2 cellular contexts compared by ENCODE assay signal in the genomic region with DNA sequence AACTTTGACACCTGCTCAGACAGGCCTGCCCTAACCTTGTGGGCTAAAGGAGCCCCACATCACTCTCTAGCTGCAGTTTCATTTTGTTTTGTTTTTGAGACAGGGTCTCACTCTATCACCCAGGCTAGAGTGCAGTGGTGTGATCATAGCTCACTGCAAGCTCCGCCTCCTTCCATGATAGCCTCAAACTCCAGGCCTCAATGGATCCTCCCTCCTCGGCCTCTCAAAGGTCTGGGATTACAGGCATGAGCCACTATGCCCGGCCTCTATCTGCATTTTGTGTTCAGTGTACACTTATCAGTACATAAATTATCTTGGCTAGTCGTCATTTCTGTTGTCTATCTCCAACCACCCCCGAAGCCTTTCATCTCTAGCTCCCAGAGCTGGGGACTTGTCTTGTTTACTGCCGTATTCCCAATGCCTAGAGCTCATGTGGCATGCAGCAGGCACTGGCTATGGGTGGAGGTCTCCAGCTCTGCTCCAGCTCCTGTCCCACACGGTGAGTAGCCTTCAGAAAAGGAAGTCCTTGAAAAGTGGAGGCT.
A peak's percentile ranks its signal among the peaks of the same experiment; 100 is the strongest.
TF ChIP-seq lines count a peak whose summit lies in the region.

No MANE protein-coding gene starts in this region.

TF ChIP-seq in HEK293, 187 proteins besides CTCF, POLR2A, EP300 and RAD21:
- peak; percentile 62; the same call in 1 of the 2 replicates for TF ChIP-seq TRIM28 (IDR thresholded peaks at IDR 0.05; ENCODE audit: borderline replicate concordance, low read length)
- TF ChIP-seq, protein P1, sequence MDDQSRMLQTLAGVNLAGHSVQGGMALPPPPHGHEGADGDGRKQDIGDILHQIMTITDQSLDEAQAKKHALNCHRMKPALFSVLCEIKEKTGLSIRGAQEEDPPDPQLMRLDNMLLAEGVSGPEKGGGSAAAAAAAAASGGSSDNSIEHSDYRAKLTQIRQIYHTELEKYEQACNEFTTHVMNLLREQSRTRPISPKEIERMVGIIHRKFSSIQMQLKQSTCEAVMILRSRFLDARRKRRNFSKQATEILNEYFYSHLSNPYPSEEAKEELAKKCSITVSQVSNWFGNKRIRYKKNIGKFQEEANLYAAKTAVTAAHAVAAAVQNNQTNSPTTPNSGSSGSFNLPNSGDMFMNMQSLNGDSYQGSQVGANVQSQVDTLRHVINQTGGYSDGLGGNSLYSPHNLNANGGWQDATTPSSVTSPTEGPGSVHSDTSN (CRISPR knock-in tag; IDR thresholded peaks at IDR 0.05) = no peak

TF ChIP-seq in HepG2, 621 proteins besides CTCF, POLR2A, EP300 and RAD21:
- TF ChIP-seq FOXC1 (CRISPR knock-in tag; IDR thresholded peaks at IDR 0.05; ENCODE audit: borderline replicate concordance) (no peak), FIP1L1 (IDR thresholded peaks at IDR 0.05; ENCODE audit: borderline replicate concordance, insufficient read depth, low read depth, low read length) (no peak), ZMYM3 (CRISPR knock-in tag; IDR thresholded peaks at IDR 0.05) (peak; percentile 49), SATB2 (CRISPR knock-in tag; IDR thresholded peaks at IDR 0.05) (no peak), TEAD3 (CRISPR knock-in tag; optimal IDR thresholded peaks at IDR 0.05; ENCODE audit: borderline replicate concordance) (no peak), REL (CRISPR knock-in tag; conservative IDR thresholded peaks at IDR 0.05) (no peak), MAFF (IDR thresholded peaks at IDR 0.05; ENCODE audit: low read depth, low read length) (no peak), ZNF607 (CRISPR knock-in tag; IDR thresholded peaks at IDR 0.05; ENCODE audit: borderline replicate concordance) (no peak), POLR2AphosphoS2 (IDR thresholded peaks at IDR 0.05; ENCODE audit: low read depth, low read length) (no peak), ZMAT3 (CRISPR knock-in tag; conservative IDR thresholded peaks at IDR 0.05) (no peak), ZNF580 (CRISPR knock-in tag; IDR thresholded peaks at IDR 0.05; ENCODE audit: borderline replicate concordance, low read depth) (peak; percentile 42; the same call in 1 of the 2 replicates), ZFP1 (CRISPR knock-in tag; IDR thresholded peaks at IDR 0.05) (no peak), HOXA9 (CRISPR knock-in tag; IDR thresholded peaks at IDR 0.05; ENCODE audit: borderline replicate concordance) (no peak), FOXP4 (CRISPR knock-in tag; IDR thresholded peaks at IDR 0.05) (no peak), ZBTB34 (CRISPR knock-in tag; IDR thresholded peaks at IDR 0.05) (no peak), ZNF770 (CRISPR knock-in tag; IDR thresholded peaks at IDR 0.05) (peak; percentile 96), ZBTB7B (CRISPR knock-in tag; IDR thresholded peaks at IDR 0.05) (no peak), ELF3 (CRISPR knock-in tag; IDR thresholded peaks at IDR 0.05) (peak; percentile 39; the same call in 1 of the 2 replicates), THAP8 (CRISPR knock-in tag; IDR thresholded peaks at IDR 0.05; ENCODE audit: borderline replicate concordance) (no peak), HNF4A (CRISPR knock-in tag; IDR thresholded peaks at IDR 0.05) (no peak), TARDBP (CRISPR knock-in tag; IDR thresholded peaks at IDR 0.05) (no peak), ZNF556 (CRISPR knock-in tag; IDR thresholded peaks at IDR 0.05; ENCODE audit: borderline replicate concordance) (0 out of 2 replicates have a peak, but pooled peaks have one; percentile 21), ZNF572 (CRISPR knock-in tag; IDR thresholded peaks at IDR 0.05) (no peak), SKI (IDR thresholded peaks at IDR 0.05; ENCODE audit: partially characterized antibody) (no peak), ZNF7 (CRISPR knock-in tag; IDR thresholded peaks at IDR 0.05) (no peak), ZNF761 (CRISPR knock-in tag; conservative IDR thresholded peaks at IDR 0.05) (0 out of 2 replicates have a peak, but pooled peaks have one; percentile 37), SIN3A (IDR thresholded peaks at IDR 0.05; ENCODE audit: borderline replicate concordance, low read depth, low read length) (no peak), ASH2L (IDR thresholded peaks at IDR 0.05; ENCODE audit: insufficient read length, low read depth, low read length) (no peak), SPEN (CRISPR knock-in tag; IDR thresholded peaks at IDR 0.05; ENCODE audit: low read depth) (peak; percentile 55; the same call in 1 of the 2 replicates), ZNF343 (CRISPR knock-in tag; IDR thresholded peaks at IDR 0.05) (no peak), ZBTB43 (CRISPR knock-in tag; conservative IDR thresholded peaks at IDR 0.05) (no peak)
- TF ChIP-seq, protein P2, sequence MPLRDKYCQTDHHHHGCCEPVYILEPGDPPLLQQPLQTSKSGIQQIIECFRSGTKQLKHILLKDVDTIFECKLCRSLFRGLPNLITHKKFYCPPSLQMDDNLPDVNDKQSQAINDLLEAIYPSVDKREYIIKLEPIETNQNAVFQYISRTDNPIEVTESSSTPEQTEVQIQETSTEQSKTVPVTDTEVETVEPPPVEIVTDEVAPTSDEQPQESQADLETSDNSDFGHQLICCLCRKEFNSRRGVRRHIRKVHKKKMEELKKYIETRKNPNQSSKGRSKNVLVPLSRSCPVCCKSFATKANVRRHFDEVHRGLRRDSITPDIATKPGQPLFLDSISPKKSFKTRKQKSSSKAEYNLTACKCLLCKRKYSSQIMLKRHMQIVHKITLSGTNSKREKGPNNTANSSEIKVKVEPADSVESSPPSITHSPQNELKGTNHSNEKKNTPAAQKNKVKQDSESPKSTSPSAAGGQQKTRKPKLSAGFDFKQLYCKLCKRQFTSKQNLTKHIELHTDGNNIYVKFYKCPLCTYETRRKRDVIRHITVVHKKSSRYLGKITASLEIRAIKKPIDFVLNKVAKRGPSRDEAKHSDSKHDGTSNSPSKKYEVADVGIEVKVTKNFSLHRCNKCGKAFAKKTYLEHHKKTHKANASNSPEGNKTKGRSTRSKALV (CRISPR knock-in tag; IDR thresholded peaks at IDR 0.05) = no peak
- TF ChIP-seq, protein P3, sequence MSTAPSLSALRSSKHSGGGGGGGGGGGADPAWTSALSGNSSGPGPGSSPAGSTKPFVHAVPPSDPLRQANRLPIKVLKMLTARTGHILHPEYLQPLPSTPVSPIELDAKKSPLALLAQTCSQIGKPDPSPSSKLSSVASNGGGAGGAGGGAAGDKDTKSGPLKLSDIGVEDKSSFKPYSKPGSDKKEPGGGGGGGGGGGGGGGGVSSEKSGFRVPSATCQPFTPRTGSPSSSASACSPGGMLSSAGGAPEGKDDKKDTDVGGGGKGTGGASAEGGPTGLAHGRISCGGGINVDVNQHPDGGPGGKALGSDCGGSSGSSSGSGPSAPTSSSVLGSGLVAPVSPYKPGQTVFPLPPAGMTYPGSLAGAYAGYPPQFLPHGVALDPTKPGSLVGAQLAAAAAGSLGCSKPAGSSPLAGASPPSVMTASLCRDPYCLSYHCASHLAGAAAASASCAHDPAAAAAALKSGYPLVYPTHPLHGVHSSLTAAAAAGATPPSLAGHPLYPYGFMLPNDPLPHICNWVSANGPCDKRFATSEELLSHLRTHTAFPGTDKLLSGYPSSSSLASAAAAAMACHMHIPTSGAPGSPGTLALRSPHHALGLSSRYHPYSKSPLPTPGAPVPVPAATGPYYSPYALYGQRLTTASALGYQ (CRISPR knock-in tag; IDR thresholded peaks at IDR 0.05) = no peak
- TF ChIP-seq, protein P4, sequence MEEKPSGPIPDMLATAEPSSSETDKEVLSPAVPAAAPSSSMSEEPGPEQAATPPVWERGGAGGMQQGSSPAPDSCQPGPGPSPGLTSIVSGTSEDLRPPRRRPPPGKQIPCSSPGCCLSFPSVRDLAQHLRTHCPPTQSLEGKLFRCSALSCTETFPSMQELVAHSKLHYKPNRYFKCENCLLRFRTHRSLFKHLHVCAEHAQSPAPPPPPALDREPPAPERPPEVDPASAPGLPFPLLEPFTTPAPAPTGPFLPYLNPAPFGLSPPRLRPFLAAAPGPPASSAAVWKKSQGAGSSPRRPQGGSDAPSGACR (CRISPR knock-in tag; IDR thresholded peaks at IDR 0.05) = no peak
- TF ChIP-seq, protein P5, sequence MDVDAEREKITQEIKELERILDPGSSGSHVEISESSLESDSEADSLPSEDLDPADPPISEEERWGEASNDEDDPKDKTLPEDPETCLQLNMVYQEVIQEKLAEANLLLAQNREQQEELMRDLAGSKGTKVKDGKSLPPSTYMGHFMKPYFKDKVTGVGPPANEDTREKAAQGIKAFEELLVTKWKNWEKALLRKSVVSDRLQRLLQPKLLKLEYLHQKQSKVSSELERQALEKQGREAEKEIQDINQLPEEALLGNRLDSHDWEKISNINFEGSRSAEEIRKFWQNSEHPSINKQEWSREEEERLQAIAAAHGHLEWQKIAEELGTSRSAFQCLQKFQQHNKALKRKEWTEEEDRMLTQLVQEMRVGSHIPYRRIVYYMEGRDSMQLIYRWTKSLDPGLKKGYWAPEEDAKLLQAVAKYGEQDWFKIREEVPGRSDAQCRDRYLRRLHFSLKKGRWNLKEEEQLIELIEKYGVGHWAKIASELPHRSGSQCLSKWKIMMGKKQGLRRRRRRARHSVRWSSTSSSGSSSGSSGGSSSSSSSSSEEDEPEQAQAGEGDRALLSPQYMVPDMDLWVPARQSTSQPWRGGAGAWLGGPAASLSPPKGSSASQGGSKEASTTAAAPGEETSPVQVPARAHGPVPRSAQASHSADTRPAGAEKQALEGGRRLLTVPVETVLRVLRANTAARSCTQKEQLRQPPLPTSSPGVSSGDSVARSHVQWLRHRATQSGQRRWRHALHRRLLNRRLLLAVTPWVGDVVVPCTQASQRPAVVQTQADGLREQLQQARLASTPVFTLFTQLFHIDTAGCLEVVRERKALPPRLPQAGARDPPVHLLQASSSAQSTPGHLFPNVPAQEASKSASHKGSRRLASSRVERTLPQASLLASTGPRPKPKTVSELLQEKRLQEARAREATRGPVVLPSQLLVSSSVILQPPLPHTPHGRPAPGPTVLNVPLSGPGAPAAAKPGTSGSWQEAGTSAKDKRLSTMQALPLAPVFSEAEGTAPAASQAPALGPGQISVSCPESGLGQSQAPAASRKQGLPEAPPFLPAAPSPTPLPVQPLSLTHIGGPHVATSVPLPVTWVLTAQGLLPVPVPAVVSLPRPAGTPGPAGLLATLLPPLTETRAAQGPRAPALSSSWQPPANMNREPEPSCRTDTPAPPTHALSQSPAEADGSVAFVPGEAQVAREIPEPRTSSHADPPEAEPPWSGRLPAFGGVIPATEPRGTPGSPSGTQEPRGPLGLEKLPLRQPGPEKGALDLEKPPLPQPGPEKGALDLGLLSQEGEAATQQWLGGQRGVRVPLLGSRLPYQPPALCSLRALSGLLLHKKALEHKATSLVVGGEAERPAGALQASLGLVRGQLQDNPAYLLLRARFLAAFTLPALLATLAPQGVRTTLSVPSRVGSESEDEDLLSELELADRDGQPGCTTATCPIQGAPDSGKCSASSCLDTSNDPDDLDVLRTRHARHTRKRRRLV (CRISPR knock-in tag; IDR thresholded peaks at IDR 0.05) = no peak
